Comparison of ENCODE assay signal across 1 cellular context in the genomic region with DNA sequence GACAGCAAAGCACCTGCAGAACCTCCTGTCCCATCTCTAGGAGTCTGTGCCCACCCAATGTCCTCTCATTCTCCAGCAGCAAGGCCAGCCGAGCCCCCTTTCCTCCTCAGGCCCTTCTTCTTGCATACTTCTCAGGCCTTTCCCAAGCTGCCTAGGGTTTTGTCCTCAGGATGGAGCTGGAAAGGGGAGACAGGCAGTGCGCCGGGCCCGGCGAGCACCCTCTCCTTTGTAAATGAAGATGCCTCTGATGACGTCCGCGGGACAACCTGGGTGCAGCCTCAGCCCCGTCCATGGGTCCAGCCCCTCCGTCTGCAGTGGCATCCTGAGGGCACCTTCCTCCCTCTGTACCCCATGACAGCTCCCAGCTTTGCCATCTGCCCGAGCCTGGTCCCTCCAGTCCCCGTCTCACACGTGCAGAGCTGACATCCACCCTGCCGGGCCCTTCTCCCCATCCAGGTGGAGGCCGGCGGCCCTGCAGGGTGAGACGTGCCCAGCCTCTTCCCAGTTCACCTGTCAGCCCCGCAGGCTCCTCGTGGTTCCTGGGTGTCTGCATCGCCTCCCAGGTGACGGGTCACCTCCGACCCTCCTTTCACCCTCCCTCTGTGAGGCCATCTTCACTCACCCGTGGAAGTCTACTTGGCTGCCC.
TF ChIP-seq lines count a peak whose summit lies in the region.

No MANE protein-coding gene starts in this region.

TF ChIP-seq in H1, 55 proteins besides CTCF, POLR2A, EP300 and RAD21:
- TF ChIP-seq, protein P1, sequence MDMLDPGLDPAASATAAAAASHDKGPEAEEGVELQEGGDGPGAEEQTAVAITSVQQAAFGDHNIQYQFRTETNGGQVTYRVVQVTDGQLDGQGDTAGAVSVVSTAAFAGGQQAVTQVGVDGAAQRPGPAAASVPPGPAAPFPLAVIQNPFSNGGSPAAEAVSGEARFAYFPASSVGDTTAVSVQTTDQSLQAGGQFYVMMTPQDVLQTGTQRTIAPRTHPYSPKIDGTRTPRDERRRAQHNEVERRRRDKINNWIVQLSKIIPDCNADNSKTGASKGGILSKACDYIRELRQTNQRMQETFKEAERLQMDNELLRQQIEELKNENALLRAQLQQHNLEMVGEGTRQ (IDR thresholded peaks at IDR 0.05; ENCODE audit: low read length) = no peak
- TF ChIP-seq MAFK (IDR thresholded peaks at IDR 0.05; ENCODE audit: low read depth, low read length) (no peak), CHD1 (IDR thresholded peaks at IDR 0.05; ENCODE audit: low read depth, low read length) (no peak), BACH1 (IDR thresholded peaks at IDR 0.05; ENCODE audit: low read length) (no peak), POLR2AphosphoS5 (IDR thresholded peaks at IDR 0.05; ENCODE audit: low read depth, low read length) (no peak), BRCA1 (IDR thresholded peaks at IDR 0.05; ENCODE audit: low read depth, low read length) (no peak), SP1 (IDR thresholded peaks at IDR 0.05; ENCODE audit: low read depth, low read length) (no peak)
